19 cellular contexts compared by ENCODE assay signal in the genomic region with DNA sequence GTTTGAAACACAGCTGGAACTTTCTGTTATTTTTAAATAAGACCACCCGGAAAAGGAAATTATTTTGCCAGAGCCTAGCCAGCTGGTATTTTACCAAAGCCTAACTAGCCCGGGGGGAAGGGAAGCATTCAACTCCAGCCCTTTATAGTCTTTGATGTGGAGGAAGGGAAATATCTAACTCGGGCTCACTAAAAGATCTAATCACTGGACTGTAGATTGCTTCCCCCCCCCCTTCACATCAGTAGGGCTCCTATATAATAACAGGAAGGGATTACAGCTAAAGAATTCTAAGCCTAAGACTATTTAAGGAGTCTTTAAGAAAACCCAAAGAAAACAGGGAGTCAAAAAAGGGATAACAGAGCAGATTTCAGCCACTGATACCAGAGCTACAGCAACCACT.
DNase-seq lines count a peak whose midpoint lies in the region; ATAC-seq, FAIRE-seq and TF ChIP-seq lines count a peak whose summit lies in the region.
"Had no signal": no experiment of that assay in that cellular context is flagged by ENCODE, and none has a peak within 500 bp of the region (broad histone marks: within the 10 kb centered on the region; RNA-seq: fewer than 3 reads in every experiment).

No MANE protein-coding gene starts in this region.

- H3K4me3 ChIP-seq in SK-N-MC, result peak overlapping the region; percentile 16
- H3K4me3 ChIP-seq in neural progenitor cell, result peak overlapping the region; percentile 12

- no peaks in the 10 kb centered on the region for H4K20me1 ChIP-seq in neural progenitor cell (ENCODE audit: low read depth)

- intact Hi-C loops in posterior cingulate gyrus (cut with DNase I) (no loop called here), head of caudate nucleus (cut with DNase I) (no loop called here)

- no peaks in the 10 kb centered on the region for H3K79me2 ChIP-seq in neural progenitor cell (ENCODE audit: low read depth)

- DNase-seq in D721Med (ENCODE audit: insufficient read length, low spot score), result no peak
- peak; percentile 26 for DNase-seq in SK-N-MC (ENCODE audit: low read depth, low spot score)
- no peak for DNase-seq in endothelial cell (ENCODE audit: low spot score)
- peak; percentile 60 for DNase-seq in neural progenitor cell (ENCODE audit: low spot score)
- DNase-seq in activated gamma-delta T cell (lab: John Stamatoyannopoulos, UW), result no peak
- DNase-seq in posterior cingulate gyrus, result no peak
- no peak for DNase-seq in head of caudate nucleus
- DNase-seq: EL, H9, KBM-7, NCI-H1417 treated with DMSO at 0.1 percent for 48 hours, NCI-H1930, NCI-H446 treated with DMSO at 0.1 percent for 48 hours, NCI-H748 treated with DMSO at 0.1 percent for 48 hours had no signal

- H3K27ac ChIP-seq in SK-N-MC (peak overlapping the region; percentile 64), neural progenitor cell (peak overlapping the region; percentile 35)
- H3K27ac ChIP-seq: C4-2B, HL-60 had no signal

- no peak overlapping the region for H2AFZ ChIP-seq in neural progenitor cell (replicated peaks)

- H3K4me1 ChIP-seq in neural progenitor cell, result peaks cover 19% of the 10 kb centered on the region

- H3K4me3 Mint-ChIP-seq in endothelial cell (ENCODE audit: unreplicated experiment) (no peak overlapping the region), neural progenitor cell (no peak overlapping the region)
- H3K4me3 Mint-ChIP-seq: H9 had no signal

- H3K9ac ChIP-seq in SK-N-MC (ENCODE audit: insufficient read length) (no peak overlapping the region), neural progenitor cell (no peak overlapping the region)

- no peaks in the 10 kb centered on the region for H3K9me3 ChIP-seq in SK-N-MC (ENCODE audit: low read depth, low read length)
- peaks cover 7% of the 10 kb centered on the region for H3K9me3 ChIP-seq in neural progenitor cell (ENCODE audit: low read depth)

- H3K9me3 Mint-ChIP-seq in endothelial cell (ENCODE audit: unreplicated experiment) (peaks cover 4% of the 10 kb centered on the region), neural progenitor cell (peaks cover 8% of the 10 kb centered on the region)

- H3K36me3 Mint-ChIP-seq in endothelial cell (ENCODE audit: low read depth, unreplicated experiment), result no peaks in the 10 kb centered on the region
- H3K36me3 Mint-ChIP-seq in neural progenitor cell, result peaks cover 5% of the 10 kb centered on the region

- peak overlapping the region; percentile 48 for H3K4me2 ChIP-seq in neural progenitor cell

- H3F3A ChIP-seq in neural progenitor cell (ENCODE audit: low read depth), result peaks cover 22% of the 10 kb centered on the region

- H3K27me3 Mint-ChIP-seq in endothelial cell (ENCODE audit: unreplicated experiment), result no peaks in the 10 kb centered on the region
- H3K27me3 Mint-ChIP-seq in neural progenitor cell (ENCODE audit: insufficient read depth, low read depth), result no peaks in the 10 kb centered on the region

- no peaks in the 10 kb centered on the region for H3K27me3 ChIP-seq in neural progenitor cell

- no peak for ATAC-seq in HG02798 (IDR thresholded peaks at IDR 0.05; ENCODE audit: poor library complexity, unreplicated experiment)

- TF ChIP-seq CTCF in D721Med (IDR thresholded peaks at IDR 0.05; ENCODE audit: insufficient read depth, missing control alignments) (no peak), endothelial cell (IDR thresholded peaks at IDR 0.05; ENCODE audit: unreplicated experiment) (no peak), neural progenitor cell (IDR thresholded peaks at IDR 0.05) (no peak)

- FAIRE-seq in D721Med (lab: Jason Lieb, UNC), result peak; percentile 25
- FAIRE-seq: A204.1, GM19239 had no signal

- no peaks in the 10 kb centered on the region for H3K36me3 ChIP-seq in SK-N-MC (ENCODE audit: insufficient read depth, low read length)
- peaks cover 9% of the 10 kb centered on the region for H3K36me3 ChIP-seq in neural progenitor cell

- H3K4me1 Mint-ChIP-seq in endothelial cell (ENCODE audit: unreplicated experiment), result peaks cover 12% of the 10 kb centered on the region
- peaks cover 19% of the 10 kb centered on the region for H3K4me1 Mint-ChIP-seq in neural progenitor cell

- H3K27ac Mint-ChIP-seq in endothelial cell (ENCODE audit: unreplicated experiment) (peak overlapping the region; percentile 32), neural progenitor cell (peak overlapping the region; percentile 72)

Comparison
In these comparisons a context has a peak if more than half of its experiments do, and no peak if none do; other contexts are left out.
1. DNase-seq: peak in SK-N-MC (single experiment) and neural progenitor cell (single experiment); none in D721Med (single experiment), endothelial cell (single experiment), activated gamma-delta T cell (single experiment), posterior cingulate gyrus (0 of 10) and head of caudate nucleus (0 of 42).